In genomic region chr22:29664731-29665130, GRCh38 we compare ENCODE assay signal across 28 cellular contexts. TPM values are rescaled to one million over a fixed set of nuclear protein-coding genes. Genes with fewer than 3 reads are reported as not detected.
"Had no signal": no experiment of that assay in that cellular context is flagged by ENCODE, and none has a peak within 500 bp of the region (broad histone marks: within the 10 kb centered on the region; RNA-seq: fewer than 3 reads in every experiment).

No MANE protein-coding gene starts in this region.

- DNase-seq: activated CD4-positive, alpha-beta memory T cell treated with anti-CD3 and anti-CD28 coated beads, Interleukin-2, amount 10 ng/mL, durations not matched to agents 7 days and 5 days; activated CD4-positive, alpha-beta T cell treated with anti-CD3 and anti-CD28 coated beads for 36 hours; activated effector memory CD4-positive, alpha-beta T cell treated with Interleukin-2 at 50 U/mL for 16 hours; activated naive CD4-positive, alpha-beta T cell treated with anti-CD3 and anti-CD28 coated beads, Interleukin-2, amount 10 ng/mL, durations not matched to agents 7 days and 5 days; activated naive CD8-positive, alpha-beta T cell treated with anti-CD3 and anti-CD28 coated beads, Interleukin-2, amount 50 U/mL, for 24 hours; activated T-cell treated with anti-CD3 and anti-CD28 coated beads, Interleukin-2, amount 50 U/mL, for 1 hour; effector memory CD4-positive, alpha-beta T cell; esophagus squamous epithelium; foreskin keratinocyte; glutamatergic neuron; hypothalamus; left ventricle myocardium inferior; occipital lobe; right cardiac atrium; small intestine; stimulated activated CD4-positive, alpha-beta T cell treated with anti-CD3 and anti-CD28 coated beads, Interleukin-4, amount 100 ng/mL, for 1 hour; stomach; SW 1271; T-helper 2 cell had no signal

- H3K4me1 Mint-ChIP-seq: activated CD4-positive, alpha-beta memory T cell treated with anti-CD3 and anti-CD28 coated beads, Interleukin-2, amount 10 ng/mL, durations not matched to agents 7 days and 5 days; activated CD4-positive, alpha-beta T cell treated with anti-CD3 and anti-CD28 coated beads for 36 hours; activated naive CD4-positive, alpha-beta T cell treated with anti-CD3 and anti-CD28 coated beads, Interleukin-2, amount 10 ng/mL, durations not matched to agents 7 days and 5 days; activated naive CD8-positive, alpha-beta T cell treated with anti-CD3 and anti-CD28 coated beads, Interleukin-2, amount 50 U/mL, for 24 hours; WTC11 had no signal

- H3K4me3 Mint-ChIP-seq: activated CD4-positive, alpha-beta memory T cell treated with anti-CD3 and anti-CD28 coated beads, Interleukin-2, amount 10 ng/mL, durations not matched to agents 7 days and 5 days; activated CD4-positive, alpha-beta T cell treated with anti-CD3 and anti-CD28 coated beads for 36 hours; activated naive CD4-positive, alpha-beta T cell treated with anti-CD3 and anti-CD28 coated beads, Interleukin-2, amount 10 ng/mL, durations not matched to agents 7 days and 5 days; activated naive CD8-positive, alpha-beta T cell treated with anti-CD3 and anti-CD28 coated beads, Interleukin-2, amount 50 U/mL, for 24 hours; type B pancreatic cell; WTC11 had no signal

- H3K27ac Mint-ChIP-seq: activated CD4-positive, alpha-beta memory T cell treated with anti-CD3 and anti-CD28 coated beads, Interleukin-2, amount 10 ng/mL, durations not matched to agents 7 days and 5 days; activated CD4-positive, alpha-beta T cell treated with anti-CD3 and anti-CD28 coated beads for 36 hours; activated naive CD4-positive, alpha-beta T cell treated with anti-CD3 and anti-CD28 coated beads, Interleukin-2, amount 10 ng/mL, durations not matched to agents 7 days and 5 days; activated naive CD8-positive, alpha-beta T cell treated with anti-CD3 and anti-CD28 coated beads, Interleukin-2, amount 50 U/mL, for 24 hours; progenitor cell of endocrine pancreas; type B pancreatic cell; WTC11 had no signal

- ATAC-seq: activated CD4-positive, alpha-beta T cell treated with anti-CD3 and anti-CD28 coated beads for 36 hours; activated naive CD8-positive, alpha-beta T cell treated with anti-CD3 and anti-CD28 coated beads, Interleukin-2, amount 50 U/mL, for 24 hours; foreskin keratinocyte; right cardiac atrium; WTC11 had no signal

- H3K4me3 ChIP-seq: ascending aorta, cardiac muscle cell, esophagus squamous epithelium, left ventricle myocardium inferior, stomach had no signal

- H3K4me1 ChIP-seq: ascending aorta, left ventricle myocardium inferior, stomach had no signal

- H3K27ac ChIP-seq: ascending aorta, cardiac muscle cell, esophagus squamous epithelium, foreskin keratinocyte, left ventricle myocardium inferior, stomach had no signal

- H3K27me3 ChIP-seq: ascending aorta, cardiac muscle cell, esophagus squamous epithelium, foreskin keratinocyte, stomach had no signal

- H3K27me3 Mint-ChIP-seq: activated CD4-positive, alpha-beta memory T cell treated with anti-CD3 and anti-CD28 coated beads, Interleukin-2, amount 10 ng/mL, durations not matched to agents 7 days and 5 days; activated CD4-positive, alpha-beta T cell treated with anti-CD3 and anti-CD28 coated beads for 36 hours; activated naive CD4-positive, alpha-beta T cell treated with anti-CD3 and anti-CD28 coated beads, Interleukin-2, amount 10 ng/mL, durations not matched to agents 7 days and 5 days; activated naive CD8-positive, alpha-beta T cell treated with anti-CD3 and anti-CD28 coated beads, Interleukin-2, amount 50 U/mL, for 24 hours; progenitor cell of endocrine pancreas; type B pancreatic cell had no signal

- H3K9me3 Mint-ChIP-seq: activated CD4-positive, alpha-beta memory T cell treated with anti-CD3 and anti-CD28 coated beads, Interleukin-2, amount 10 ng/mL, durations not matched to agents 7 days and 5 days; activated naive CD4-positive, alpha-beta T cell treated with anti-CD3 and anti-CD28 coated beads, Interleukin-2, amount 10 ng/mL, durations not matched to agents 7 days and 5 days; activated naive CD8-positive, alpha-beta T cell treated with anti-CD3 and anti-CD28 coated beads, Interleukin-2, amount 50 U/mL, for 24 hours; type B pancreatic cell; WTC11 had no signal

- H3K9me3 ChIP-seq: ascending aorta, esophagus squamous epithelium, left ventricle myocardium inferior, stomach had no signal

RNA-seq across cellular contexts. Expression of gene CABP7, which starts 55.1 kb away (rescaled TPM):
- total RNA-seq: activated CD4-positive, alpha-beta T cell treated with anti-CD3 and anti-CD28 coated beads for 36 hours; ascending aorta; cardiac muscle cell; chondrocyte; dermis blood vessel endothelial cell; endothelial cell of umbilical vein; foreskin keratinocyte; left ventricle myocardium inferior; right cardiac atrium; stomach had no signal
- polyA plus RNA-seq: endothelial cell of umbilical vein, keratinocyte had no signal
